Comparison of ENCODE assay signal across 26 cellular contexts in genomic region chr10:119451305-119451896, GRCh38.
"Had no signal": no experiment of that assay in that cellular context is flagged by ENCODE, and none has a peak within 500 bp of the region (broad histone marks: within the 10 kb centered on the region; RNA-seq: fewer than 3 reads in every experiment).

No MANE protein-coding gene starts in this region.

- DNase-seq: activated B cell treated with CpG ODN at 0.5 μM for 24 hours; activated CD4-positive, alpha-beta T cell treated with anti-CD3 and anti-CD28 coated beads for 1 hour; activated CD4-positive, alpha-beta T cell treated with anti-CD3 and anti-CD28 coated beads, Interleukin-2, amount 10 ng/mL, durations not matched to agents 24 days and 14 days; activated CD4-positive, alpha-beta T cell treated with anti-CD3 and anti-CD28 coated beads, Interleukin-2, amount 50 U/mL, for 48 hours; activated CD8-positive, alpha-beta memory T cell treated with anti-CD3 and anti-CD28 coated beads, Interleukin-2, amount 10 ng/mL, durations not matched to agents 7 days and 5 days; activated effector memory CD4-positive, alpha-beta T cell treated with Interleukin-2 at 50 U/mL for 16 hours; activated naive CD4-positive, alpha-beta T cell; activated T-cell treated with anti-CD3 and anti-CD28 coated beads, Interleukin-2, amount 50 U/mL, for 24 hours; aorta; MM.1S; NCI-H1105; NCI-H1436; NCI-H187; NCI-H2081; NCI-H510A treated with DMSO at 0.1 percent for 48 hours; NCI-H69; NK-92 treated with Interleukin-12 subunit alpha and Interleukin-12 subunit beta, amount 100 ng/mL, for 24 hours; OCI-M1; SHP77 treated with DMSO at 0.1 percent for 48 hours; T-cell; T-helper 2 cell; T1000 had no signal

- H3K4me3 ChIP-seq: SK-N-MC had no signal

- FAIRE-seq: bronchial epithelial cell, RCC 7860, TTC549 had no signal

- ATAC-seq: activated CD8-positive, alpha-beta memory T cell treated with anti-CD3 and anti-CD28 coated beads, Interleukin-2, amount 10 ng/mL, durations not matched to agents 7 days and 5 days; T-cell had no signal

- H3K27ac ChIP-seq: SK-N-MC had no signal
